In genomic region chr12:110337912-110338710, GRCh38 we compare ENCODE assay signal across 1 cellular context.
TF ChIP-seq lines count a peak whose summit lies in the region.

No MANE protein-coding gene starts in this region.

TF ChIP-seq in GM23338, 12 proteins besides CTCF, POLR2A, EP300 and RAD21 (continued from another document):
- TF ChIP-seq ETS1 (IDR thresholded peaks at IDR 0.05), result no peak
TF ChIP-seq in GM23338: peak in this region for 0.
